ENCODE assay signal across 9 cellular contexts in the genomic region with DNA sequence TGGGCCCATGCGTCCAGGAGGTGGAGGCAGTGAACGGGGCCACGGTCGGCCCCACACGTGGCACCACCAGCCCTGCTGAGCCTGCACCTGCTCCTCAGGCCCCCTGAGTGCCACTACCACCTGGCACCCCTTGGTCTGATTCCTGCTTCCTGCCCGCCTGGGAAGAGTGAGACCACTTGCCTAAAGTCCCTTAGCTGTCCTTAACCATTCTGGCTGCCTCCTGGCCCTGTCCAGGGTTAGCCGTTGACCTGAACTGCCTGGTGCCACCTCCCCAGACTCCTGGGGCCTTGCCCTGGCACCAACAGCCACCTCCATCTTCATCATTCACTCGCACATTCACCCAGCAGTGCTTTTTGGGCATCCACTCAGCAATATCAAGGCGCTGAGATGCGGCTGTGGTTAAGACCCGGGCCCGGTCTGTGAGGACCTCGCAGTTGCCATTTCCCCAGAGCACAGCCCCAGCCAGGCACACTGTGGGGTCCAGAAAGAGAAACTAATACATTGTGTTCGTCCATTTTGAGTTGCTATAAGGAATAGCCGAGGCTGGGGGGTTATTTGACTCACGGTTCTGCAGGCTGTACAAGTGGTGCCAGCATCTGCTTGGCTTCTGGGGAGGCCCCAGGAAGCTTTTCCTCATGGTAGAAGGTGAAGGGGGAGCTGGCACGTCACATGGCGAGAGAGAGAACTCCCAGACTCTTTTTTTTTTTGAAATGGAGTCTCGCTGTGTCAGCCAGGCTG.
A peak's percentile ranks its signal among the peaks of the same experiment; 100 is the strongest.
DNase-seq lines count a peak whose midpoint lies in the region; ATAC-seq and TF ChIP-seq lines count a peak whose summit lies in the region.
"Had no signal": no experiment of that assay in that cellular context is flagged by ENCODE, and none has a peak within 500 bp of the region (broad histone marks: within the 10 kb centered on the region; RNA-seq: fewer than 3 reads in every experiment).

No MANE protein-coding gene starts in this region.

- peak; percentile 54 for DNase-seq in activated naive CD4-positive, alpha-beta T cell treated with anti-CD3 and anti-CD28 coated beads, Interleukin-2, amount 10 ng/mL, durations not matched to agents 7 days and 5 days
- DNase-seq in activated naive CD4-positive, alpha-beta T cell (lab: John Stamatoyannopoulos, UW), result no peak
- no peak for DNase-seq in activated T-helper 1 cell treated with anti-CD3 and anti-CD28 coated beads, Interleukin-12 subunit alpha, Interleukin-12 subunit beta, Interleukin-2, Interleukin-4 antibody, amounts not matched to agents 30 ng/mL and 10 ng/mL and 1 ng/mL, durations not matched to agents 14 hours and 24 hours and 36 hours (ENCODE audit: low spot score)
- peak in 1 of 9 donors; percentile 39 for DNase-seq in naive thymus-derived CD4-positive, alpha-beta T cell
- no peak for DNase-seq in upper lobe of right lung
- DNase-seq in DMS 273 treated with DMSO at 0.1 percent for 48 hours (lab: John Stamatoyannopoulos, UW), result no peak
- no peak for DNase-seq in cerebellar nuclear complex (lab: John Stamatoyannopoulos, UW)

- peak overlapping the region; percentile 100 for H3K4me3 Mint-ChIP-seq in activated naive CD4-positive, alpha-beta T cell treated with anti-CD3 and anti-CD28 coated beads, Interleukin-2, amount 10 ng/mL, durations not matched to agents 7 days and 5 days
- H3K4me3 Mint-ChIP-seq in activated T-helper 1 cell treated with anti-CD3 and anti-CD28 coated beads, Interleukin-12 subunit alpha, Interleukin-12 subunit beta, Interleukin-2, Interleukin-4 antibody, amounts not matched to agents 30 ng/mL and 10 ng/mL and 1 ng/mL, durations not matched to agents 14 hours and 24 hours and 36 hours, result peak overlapping the region; percentile 95
- peak overlapping the region; percentile 94 to 100 (median 98) for H3K4me3 Mint-ChIP-seq in naive thymus-derived CD4-positive, alpha-beta T cell

- peaks cover 65 to 70% of the 10 kb centered on the region in 2 donors for H3K4me1 ChIP-seq in naive thymus-derived CD4-positive, alpha-beta T cell (ENCODE audit: control insufficient read depth in 2 of 2, insufficient read depth in 2 of 2, low read length in 2 of 2)
- H3K4me1 ChIP-seq in upper lobe of right lung, result peaks cover 59% of the 10 kb centered on the region

- no peaks in the 10 kb centered on the region for H3K9me3 ChIP-seq in naive thymus-derived CD4-positive, alpha-beta T cell (ENCODE audit: control insufficient read depth in 2 of 3, low read length in 3 of 3)
- H3K9me3 ChIP-seq in upper lobe of right lung, result no peaks in the 10 kb centered on the region

- intact Hi-C loops in activated T-helper 1 cell treated with anti-CD3 and anti-CD28 coated beads, Interleukin-12 subunit alpha, Interleukin-12 subunit beta, Interleukin-2, Interleukin-4 antibody, amounts not matched to agents 30 ng/mL and 10 ng/mL and 1 ng/mL, durations not matched to agents 14 hours and 24 hours and 36 hours (cut with micrococcal nuclease), result loop anchor here (10.0 kb wide), 1 partner anchor 314 kb away; a partner anchor contains a TSS
- intact Hi-C loops in naive thymus-derived CD4-positive, alpha-beta T cell (cut with micrococcal nuclease), result loop anchor here in 1 of 2 donors (2.0 kb wide), 1 partner anchor 14 kb away; no protein-coding TSS in a partner anchor
- intact Hi-C loops in upper lobe of right lung (cut with DNase I), result no loop called here

- H3K4me3 ChIP-seq in naive thymus-derived CD4-positive, alpha-beta T cell (ENCODE audit: low read length), result peak overlapping the region; percentile 77
- no peak overlapping the region for H3K4me3 ChIP-seq in upper lobe of right lung

- peaks cover 72% of the 10 kb centered on the region for H3K36me3 Mint-ChIP-seq in activated naive CD4-positive, alpha-beta T cell treated with anti-CD3 and anti-CD28 coated beads, Interleukin-2, amount 10 ng/mL, durations not matched to agents 7 days and 5 days
- peaks cover 36% of the 10 kb centered on the region for H3K36me3 Mint-ChIP-seq in activated T-helper 1 cell treated with anti-CD3 and anti-CD28 coated beads, Interleukin-12 subunit alpha, Interleukin-12 subunit beta, Interleukin-2, Interleukin-4 antibody, amounts not matched to agents 30 ng/mL and 10 ng/mL and 1 ng/mL, durations not matched to agents 14 hours and 24 hours and 36 hours (ENCODE audit: low read depth)
- H3K36me3 Mint-ChIP-seq in naive thymus-derived CD4-positive, alpha-beta T cell, result peaks cover 5 to 57% (median 25%) of the 10 kb centered on the region in 5 donors

- H3K9me3 Mint-ChIP-seq in activated naive CD4-positive, alpha-beta T cell treated with anti-CD3 and anti-CD28 coated beads, Interleukin-2, amount 10 ng/mL, durations not matched to agents 7 days and 5 days, result no peaks in the 10 kb centered on the region
- no peaks in the 10 kb centered on the region for H3K9me3 Mint-ChIP-seq in activated T-helper 1 cell treated with anti-CD3 and anti-CD28 coated beads, Interleukin-12 subunit alpha, Interleukin-12 subunit beta, Interleukin-2, Interleukin-4 antibody, amounts not matched to agents 30 ng/mL and 10 ng/mL and 1 ng/mL, durations not matched to agents 14 hours and 24 hours and 36 hours
- peaks cover 0 to 2% (median 0%) of the 10 kb centered on the region in 11 donors for H3K9me3 Mint-ChIP-seq in naive thymus-derived CD4-positive, alpha-beta T cell

- peak overlapping the region; percentile 94 for H3K27ac Mint-ChIP-seq in activated naive CD4-positive, alpha-beta T cell treated with anti-CD3 and anti-CD28 coated beads, Interleukin-2, amount 10 ng/mL, durations not matched to agents 7 days and 5 days
- H3K27ac Mint-ChIP-seq in activated T-helper 1 cell treated with anti-CD3 and anti-CD28 coated beads, Interleukin-12 subunit alpha, Interleukin-12 subunit beta, Interleukin-2, Interleukin-4 antibody, amounts not matched to agents 30 ng/mL and 10 ng/mL and 1 ng/mL, durations not matched to agents 14 hours and 24 hours and 36 hours, result peak overlapping the region; percentile 98
- peak overlapping the region; percentile 93 to 100 (median 98) for H3K27ac Mint-ChIP-seq in naive thymus-derived CD4-positive, alpha-beta T cell

- peak; percentile 2 for ATAC-seq in naive thymus-derived CD4-positive, alpha-beta T cell
- ATAC-seq in upper lobe of right lung, result no peak
- ATAC-seq in GM19035 (IDR thresholded peaks at IDR 0.05; ENCODE audit: unreplicated experiment), result no peak

- POLR2A ChIA-PET in naive thymus-derived CD4-positive, alpha-beta T cell (lab: Charles Lee), result interaction anchor here (0.5 to 11.7 kb wide), 24 partner anchors 7 to 499 kb away, joined by 3 to 678 read pairs (median 5); a partner anchor contains a TSS

- peak overlapping the region; percentile 92 for H3K27ac ChIP-seq in naive thymus-derived CD4-positive, alpha-beta T cell (ENCODE audit: low read depth, low read length)
- peak overlapping the region; percentile 36 for H3K27ac ChIP-seq in upper lobe of right lung
- H3K27ac ChIP-seq: parathyroid adenoma had no signal

- peaks cover 0 to 23% (median 0%) of the 10 kb centered on the region in 3 experiments for H3K36me3 ChIP-seq in naive thymus-derived CD4-positive, alpha-beta T cell (ENCODE audit: control insufficient read depth in 2 of 3, insufficient read depth in 3 of 3, low read length in 3 of 3)
- no peaks in the 10 kb centered on the region for H3K36me3 ChIP-seq in upper lobe of right lung

- TF ChIP-seq CTCF in upper lobe of right lung (IDR thresholded peaks at IDR 0.05), result no peak

- H3K27me3 ChIP-seq in naive thymus-derived CD4-positive, alpha-beta T cell (ENCODE audit: control insufficient read depth in 2 of 2, insufficient read depth in 2 of 2, low read length in 2 of 2), result no peaks in the 10 kb centered on the region
- H3K27me3 ChIP-seq in upper lobe of right lung, result no peaks in the 10 kb centered on the region

- CTCF ChIA-PET in activated naive CD4-positive, alpha-beta T cell treated with anti-CD3 and anti-CD28 coated beads, Interleukin-2, amount 10 ng/mL, durations not matched to agents 7 days and 5 days (lab: Charles Lee), result interaction anchor here (0.9 to 2.1 kb wide), 7 partner anchors 14 to 59 kb away, joined by 3 to 8 read pairs (median 6); no protein-coding TSS in a partner anchor
- CTCF ChIA-PET in naive thymus-derived CD4-positive, alpha-beta T cell (lab: Charles Lee), result interaction anchor here (0.6 to 2.6 kb wide), 10 partner anchors 13 to 276 kb away, joined by 3 to 13 read pairs (median 7); no protein-coding TSS in a partner anchor

- H3K27me3 Mint-ChIP-seq in activated naive CD4-positive, alpha-beta T cell treated with anti-CD3 and anti-CD28 coated beads, Interleukin-2, amount 10 ng/mL, durations not matched to agents 7 days and 5 days, result no peaks in the 10 kb centered on the region
- no peaks in the 10 kb centered on the region for H3K27me3 Mint-ChIP-seq in activated T-helper 1 cell treated with anti-CD3 and anti-CD28 coated beads, Interleukin-12 subunit alpha, Interleukin-12 subunit beta, Interleukin-2, Interleukin-4 antibody, amounts not matched to agents 30 ng/mL and 10 ng/mL and 1 ng/mL, durations not matched to agents 14 hours and 24 hours and 36 hours (ENCODE audit: insufficient read depth)
- H3K27me3 Mint-ChIP-seq in naive thymus-derived CD4-positive, alpha-beta T cell, result no peaks in the 10 kb centered on the region

- H3K4me1 Mint-ChIP-seq in activated naive CD4-positive, alpha-beta T cell treated with anti-CD3 and anti-CD28 coated beads, Interleukin-2, amount 10 ng/mL, durations not matched to agents 7 days and 5 days, result peaks cover 73% of the 10 kb centered on the region
- H3K4me1 Mint-ChIP-seq in activated T-helper 1 cell treated with anti-CD3 and anti-CD28 coated beads, Interleukin-12 subunit alpha, Interleukin-12 subunit beta, Interleukin-2, Interleukin-4 antibody, amounts not matched to agents 30 ng/mL and 10 ng/mL and 1 ng/mL, durations not matched to agents 14 hours and 24 hours and 36 hours (ENCODE audit: low read depth), result peaks cover 75% of the 10 kb centered on the region
- peaks cover 48 to 75% (median 59%) of the 10 kb centered on the region in 7 donors for H3K4me1 Mint-ChIP-seq in naive thymus-derived CD4-positive, alpha-beta T cell
